Comparison of ENCODE assay signal across 19 cellular contexts in genomic region chr3:127032296-127032990, GRCh38. TPM values are rescaled to one million over a fixed set of nuclear protein-coding genes. Genes with fewer than 3 reads are reported as not detected.
A peak's percentile ranks its signal among the peaks of the same experiment; 100 is the strongest.
DNase-seq lines count a peak whose midpoint lies in the region; ATAC-seq lines count a peak whose summit lies in the region.
"Had no signal": no experiment of that assay in that cellular context is flagged by ENCODE, and none has a peak within 500 bp of the region (broad histone marks: within the 10 kb centered on the region; RNA-seq: fewer than 3 reads in every experiment).

No MANE protein-coding gene starts in this region.

- H3K9me3 ChIP-seq in Karpas-422 (ENCODE audit: low read length) = no peaks in the 10 kb centered on the region
- H3K9me3 ChIP-seq: BLaER1, Caco-2, HAP-1 had no signal

- peaks cover 77% of the 10 kb centered on the region for H3K36me3 Mint-ChIP-seq in dendritic cell treated with granulocyte-macrophage colony-stimulating factor and Interleukin-4, amounts not matched to agents 40 ng/mL and 50 ng/mL, for 4 days (ENCODE audit: low read depth)
- peaks cover 31 to 42% of the 10 kb centered on the region in 2 donors for H3K36me3 Mint-ChIP-seq in stimulated activated naive B cell treated with anti-CD40 and anti-IgM and Interleukin-4, amounts not matched to agents 10 μg/mL and 1 μg/mL and 100 μg/mL, for 72 hours

- no peak overlapping the region for H2AFZ ChIP-seq in Karpas-422 (ENCODE audit: low read length)

- H3K4me1 ChIP-seq in Karpas-422 (ENCODE audit: low read length) = peaks cover 34% of the 10 kb centered on the region
- H3K4me1 ChIP-seq: BLaER1, Caco-2, HAP-1 had no signal

- no peaks in the 10 kb centered on the region for H3K27me3 ChIP-seq in Karpas-422 (ENCODE audit: low read length)
- H3K27me3 ChIP-seq: BLaER1 had no signal

- no peak for ATAC-seq in Right ventricle myocardium inferior
- no peak for ATAC-seq in left cardiac atrium
- no peak for ATAC-seq in stimulated activated naive B cell treated with anti-CD40 and anti-IgM and Interleukin-4, amounts not matched to agents 10 μg/mL and 1 μg/mL and 100 μg/mL, for 72 hours (replicated peaks)
- ATAC-seq: CD8-positive, alpha-beta T cell had no signal

- H3K4me2 ChIP-seq in Karpas-422 (ENCODE audit: low read depth, low read length, poor library complexity, severe bottlenecking) = peak overlapping the region; percentile 19
- H3K4me2 ChIP-seq: BLaER1 had no signal

- H3K9ac ChIP-seq in Karpas-422 (ENCODE audit: low read length) = peak overlapping the region; percentile 9; the same call in 1 of the 2 replicates
- H3K9ac ChIP-seq: BLaER1 had no signal

- no peaks in the 10 kb centered on the region for H3K36me3 ChIP-seq in Karpas-422 (ENCODE audit: insufficient read depth, low read length)

- H3K4me3 ChIP-seq in Karpas-422 (ENCODE audit: low read length) = no peak overlapping the region
- H3K4me3 ChIP-seq: BLaER1, HAP-1 had no signal

- no peaks in the 10 kb centered on the region for H3K9me3 Mint-ChIP-seq in dendritic cell treated with granulocyte-macrophage colony-stimulating factor and Interleukin-4, amounts not matched to agents 40 ng/mL and 50 ng/mL, for 4 days
- H3K9me3 Mint-ChIP-seq in stimulated activated naive B cell treated with anti-CD40 and anti-IgM and Interleukin-4, amounts not matched to agents 10 μg/mL and 1 μg/mL and 100 μg/mL, for 72 hours = no peaks in the 10 kb centered on the region
- H3K9me3 Mint-ChIP-seq: CD4-positive, CD25-positive, alpha-beta regulatory T cell; CD8-positive, alpha-beta T cell; HFFc6 had no signal

- DNase-seq in Right ventricle myocardium inferior (ENCODE audit: missing footprints) (peak; percentile 75), left cardiac atrium (no peak), Karpas-422 (no peak), mucosa of gallbladder (ENCODE audit: low spot score) (no peak), T-helper 1 cell (no peak)
- DNase-seq in stimulated activated naive B cell treated with anti-CD40 and anti-IgM and Interleukin-4, amounts not matched to agents 10 μg/mL and 1 μg/mL and 100 μg/mL, for 72 hours = no peak
- DNase-seq: Caco-2; CD4-positive, CD25-positive, alpha-beta regulatory T cell; CD8-positive, alpha-beta T cell; DMS153; DND-41; GOT3; HFFc6 had no signal

- no peaks in the 10 kb centered on the region for H3K79me2 ChIP-seq in Karpas-422 (ENCODE audit: low read length)

- peaks cover 37% of the 10 kb centered on the region for H3K4me1 Mint-ChIP-seq in dendritic cell treated with granulocyte-macrophage colony-stimulating factor and Interleukin-4, amounts not matched to agents 40 ng/mL and 50 ng/mL, for 4 days (ENCODE audit: low read depth)
- no peaks in the 10 kb centered on the region for H3K4me1 Mint-ChIP-seq in stimulated activated naive B cell treated with anti-CD40 and anti-IgM and Interleukin-4, amounts not matched to agents 10 μg/mL and 1 μg/mL and 100 μg/mL, for 72 hours
- H3K4me1 Mint-ChIP-seq: B cell; CD4-positive, CD25-positive, alpha-beta regulatory T cell had no signal

- H3K27me3 Mint-ChIP-seq in dendritic cell treated with granulocyte-macrophage colony-stimulating factor and Interleukin-4, amounts not matched to agents 40 ng/mL and 50 ng/mL, for 4 days = no peaks in the 10 kb centered on the region
- no peaks in the 10 kb centered on the region for H3K27me3 Mint-ChIP-seq in stimulated activated naive B cell treated with anti-CD40 and anti-IgM and Interleukin-4, amounts not matched to agents 10 μg/mL and 1 μg/mL and 100 μg/mL, for 72 hours
- H3K27me3 Mint-ChIP-seq: B cell; CD4-positive, CD25-positive, alpha-beta regulatory T cell had no signal

- peak overlapping the region; percentile 63 for H3K27ac Mint-ChIP-seq in dendritic cell treated with granulocyte-macrophage colony-stimulating factor and Interleukin-4, amounts not matched to agents 40 ng/mL and 50 ng/mL, for 4 days
- H3K27ac Mint-ChIP-seq in stimulated activated naive B cell treated with anti-CD40 and anti-IgM and Interleukin-4, amounts not matched to agents 10 μg/mL and 1 μg/mL and 100 μg/mL, for 72 hours = peak overlapping the region; percentile 80
- H3K27ac Mint-ChIP-seq: B cell; CD8-positive, alpha-beta T cell; HFFc6 had no signal

- peak overlapping the region; percentile 37; the same call in 1 of the 2 replicates for H3K27ac ChIP-seq in Karpas-422 (ENCODE audit: low read length)
- H3K27ac ChIP-seq: 22Rv1, BLaER1, C4-2B had no signal

- intact Hi-C loops in Right ventricle myocardium inferior (cut with DNase I) (no loop called here), left cardiac atrium (cut with DNase I) (no loop called here)
- intact Hi-C loops in dendritic cell treated with granulocyte-macrophage colony-stimulating factor and Interleukin-4, amounts not matched to agents 40 ng/mL and 50 ng/mL, for 4 days (cut with micrococcal nuclease) = no loop called here

- H4K20me1 ChIP-seq in Karpas-422 (ENCODE audit: insufficient read depth, low read depth, low read length) = no peaks in the 10 kb centered on the region

- H3K9me2 ChIP-seq in Karpas-422 (replicated peaks; ENCODE audit: insufficient read depth, low read length) = no peaks in the 10 kb centered on the region

- no peak overlapping the region for H3K4me3 Mint-ChIP-seq in dendritic cell treated with granulocyte-macrophage colony-stimulating factor and Interleukin-4, amounts not matched to agents 40 ng/mL and 50 ng/mL, for 4 days
- H3K4me3 Mint-ChIP-seq in stimulated activated naive B cell treated with anti-CD40 and anti-IgM and Interleukin-4, amounts not matched to agents 10 μg/mL and 1 μg/mL and 100 μg/mL, for 72 hours = no peak overlapping the region
- H3K4me3 Mint-ChIP-seq: B cell; CD4-positive, CD25-positive, alpha-beta regulatory T cell; CD8-positive, alpha-beta T cell; HFFc6 had no signal

RNA-seq across cellular contexts. Expression of gene PLXNA1, which starts 49.5 kb away (rescaled TPM):
- 29.6 TPM for total RNA-seq in Right ventricle myocardium inferior
- 10 to 100 TPM; 18.6 to 20.4 TPM for total RNA-seq in left cardiac atrium
- total RNA-seq in Karpas-422 (2014; rRNA removed; shearing (Covaris generic); ENCODE audit: low replicate concordance) = 7.5 and 15.8 TPM in 2 replicates
- 41.5 TPM for total RNA-seq in mucosa of gallbladder
